In the genomic region with DNA sequence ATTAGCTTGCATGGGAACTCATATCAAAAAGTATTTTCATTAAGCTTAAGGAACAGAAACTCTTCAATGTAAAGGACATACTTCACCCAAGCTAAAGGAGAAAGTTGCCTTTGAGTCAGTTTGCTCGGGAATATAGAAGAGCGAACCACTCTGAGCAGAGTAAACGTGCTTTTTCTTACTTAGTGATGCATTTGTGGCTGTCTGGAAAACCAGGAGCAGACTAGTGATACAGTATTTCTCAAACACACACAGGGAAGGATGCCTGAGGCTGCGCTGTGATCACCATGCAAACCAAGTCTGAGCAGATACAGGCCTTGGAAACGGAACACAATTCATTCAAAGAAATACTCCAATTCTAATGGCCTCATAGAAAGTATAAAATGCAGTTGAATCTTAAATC, we compare ENCODE assay signal across 30 cellular contexts.
A peak's percentile ranks its signal among the peaks of the same experiment; 100 is the strongest.
DNase-seq lines count a peak whose midpoint lies in the region; ATAC-seq and TF ChIP-seq lines count a peak whose summit lies in the region.
"Had no signal": no experiment of that assay in that cellular context is flagged by ENCODE, and none has a peak within 500 bp of the region (broad histone marks: within the 10 kb centered on the region; RNA-seq: fewer than 3 reads in every experiment).

No MANE protein-coding gene starts in this region.

- no peak overlapping the region for H3K27ac Mint-ChIP-seq in T-helper 17 cell
- H3K27ac Mint-ChIP-seq: activated naive CD8-positive, alpha-beta T cell treated with anti-CD3 and anti-CD28 coated beads, Interleukin-2, amount 10 ng/mL, durations not matched to agents 7 days and 5 days; memory B cell; neural progenitor cell; stimulated activated naive B cell treated with anti-CD40 and anti-IgM and Interleukin-4, amounts not matched to agents 10 μg/mL and 1 μg/mL and 100 μg/mL, for 72 hours had no signal

- no peaks in the 10 kb centered on the region for H3K27me3 ChIP-seq in BE2C
- H3K27me3 ChIP-seq: neural progenitor cell, sigmoid colon, upper lobe of right lung had no signal

- no peaks in the 10 kb centered on the region for H3K4me1 Mint-ChIP-seq in T-helper 17 cell
- H3K4me1 Mint-ChIP-seq: activated naive CD8-positive, alpha-beta T cell treated with anti-CD3 and anti-CD28 coated beads, Interleukin-2, amount 10 ng/mL, durations not matched to agents 7 days and 5 days; memory B cell; stimulated activated naive B cell treated with anti-CD40 and anti-IgM and Interleukin-4, amounts not matched to agents 10 μg/mL and 1 μg/mL and 100 μg/mL, for 72 hours had no signal

- no peak overlapping the region for H3K4me3 ChIP-seq in BE2C (ENCODE audit: low read depth, low read length)
- no peak overlapping the region for H3K4me3 ChIP-seq in astrocyte of the spinal cord (ENCODE audit: low read depth, low read length)
- H3K4me3 ChIP-seq in fibroblast of the aortic adventitia (ENCODE audit: low read depth, low read length), result no peak overlapping the region
- H3K4me3 ChIP-seq: neural progenitor cell, sigmoid colon, upper lobe of right lung had no signal

- no peaks in the 10 kb centered on the region for H3K36me3 Mint-ChIP-seq in T-helper 17 cell (ENCODE audit: low read depth)
- H3K36me3 Mint-ChIP-seq: activated naive CD8-positive, alpha-beta T cell treated with anti-CD3 and anti-CD28 coated beads, Interleukin-2, amount 10 ng/mL, durations not matched to agents 7 days and 5 days; memory B cell; neural progenitor cell; stimulated activated naive B cell treated with anti-CD40 and anti-IgM and Interleukin-4, amounts not matched to agents 10 μg/mL and 1 μg/mL and 100 μg/mL, for 72 hours had no signal

- DNase-seq in BE2C, result peak; percentile 19
- peak; percentile 15 for DNase-seq in LHCN-M2 (ENCODE audit: low read depth)
- peak; percentile 68 for DNase-seq in astrocyte of the spinal cord (ENCODE audit: low read depth, low spot score)
- peak; percentile 20 for DNase-seq in fibroblast of the aortic adventitia (ENCODE audit: low read depth)
- DNase-seq in activated CD8-positive, alpha-beta memory T cell treated with anti-CD3 and anti-CD28 coated beads, Interleukin-2, amount 50 U/mL, for 4 hours, result no peak
- DNase-seq in T-helper 17 cell, result no peak
- DNase-seq: activated CD4-positive, alpha-beta T cell treated with anti-CD3 and anti-CD28 coated beads, Interleukin-2, amount 50 U/mL, for 48 hours; activated CD4-positive, CD25-positive, alpha-beta regulatory T cell; activated effector memory CD4-positive, alpha-beta T cell treated with Interleukin-2 at 50 U/mL for 16 hours; activated naive CD8-positive, alpha-beta T cell treated with anti-CD3 and anti-CD28 coated beads, Interleukin-2, amount 10 ng/mL, durations not matched to agents 7 days and 5 days; Caco-2; DMS79 treated with DMSO at 0.1 percent for 48 hours; HCEC 1CT; KG1; left cardiac atrium; NCI-H1436; NCI-H2107; NCI-H510A treated with DMSO at 0.1 percent for 48 hours; NK-92 treated with Interleukin-12 subunit alpha and Interleukin-12 subunit beta, amount 100 ng/mL, for 24 hours; PC-3; Right ventricle myocardium superior; sigmoid colon; stimulated activated CD4-positive, alpha-beta T cell treated with anti-CD3 and anti-CD28 coated beads, Interleukin-15, amount 100 ng/mL, for 24 hours; stimulated activated naive B cell treated with anti-CD40 and anti-IgM and Interleukin-4, amounts not matched to agents 10 μg/mL and 1 μg/mL and 100 μg/mL, for 72 hours; T1000; upper lobe of right lung had no signal

- in situ Hi-C loops in astrocyte of the spinal cord (cut with HindIII; ENCODE audit: low sequenced_read_pairs), result no loop called here

- TF ChIP-seq CTCF in BE2C (IDR thresholded peaks at IDR 0.05; ENCODE audit: low read depth, low read length) (no peak), astrocyte of the spinal cord (IDR thresholded peaks at IDR 0.05; ENCODE audit: low read depth, low read length) (no peak), fibroblast of the aortic adventitia (IDR thresholded peaks at IDR 0.05; ENCODE audit: insufficient read depth, low read length) (no peak)

- H3K4me3 Mint-ChIP-seq in T-helper 17 cell, result no peak overlapping the region
- H3K4me3 Mint-ChIP-seq: activated naive CD8-positive, alpha-beta T cell treated with anti-CD3 and anti-CD28 coated beads, Interleukin-2, amount 10 ng/mL, durations not matched to agents 7 days and 5 days; memory B cell; neural progenitor cell; stimulated activated naive B cell treated with anti-CD40 and anti-IgM and Interleukin-4, amounts not matched to agents 10 μg/mL and 1 μg/mL and 100 μg/mL, for 72 hours had no signal

- no peaks in the 10 kb centered on the region for H3K27me3 Mint-ChIP-seq in T-helper 17 cell
- H3K27me3 Mint-ChIP-seq: activated naive CD8-positive, alpha-beta T cell treated with anti-CD3 and anti-CD28 coated beads, Interleukin-2, amount 10 ng/mL, durations not matched to agents 7 days and 5 days; memory B cell; stimulated activated naive B cell treated with anti-CD40 and anti-IgM and Interleukin-4, amounts not matched to agents 10 μg/mL and 1 μg/mL and 100 μg/mL, for 72 hours had no signal

- H3K9me3 ChIP-seq in BE2C (no peaks in the 10 kb centered on the region; the same call in 1 of the 2 replicates), T-helper 17 cell (ENCODE audit: control insufficient read depth, low read length, poor library complexity, severe bottlenecking) (no peaks in the 10 kb centered on the region)
- H3K9me3 ChIP-seq: sigmoid colon, upper lobe of right lung had no signal

- ATAC-seq in GM19324 (IDR thresholded peaks at IDR 0.05; ENCODE audit: low FRiP score, unreplicated experiment), result no peak
- ATAC-seq in GM19328 (IDR thresholded peaks at IDR 0.05; ENCODE audit: unreplicated experiment), result no peak
- ATAC-seq in T-helper 17 cell, result no peak
- ATAC-seq: left cardiac atrium; PC-3; stimulated activated naive B cell treated with anti-CD40 and anti-IgM and Interleukin-4, amounts not matched to agents 10 μg/mL and 1 μg/mL and 100 μg/mL, for 72 hours; upper lobe of right lung had no signal

- H3K4me1 ChIP-seq in BE2C, result no peaks in the 10 kb centered on the region
- H3K4me1 ChIP-seq: Caco-2, neural progenitor cell, sigmoid colon, upper lobe of right lung had no signal

- no peaks in the 10 kb centered on the region for H3K36me3 ChIP-seq in BE2C
- H3K36me3 ChIP-seq: sigmoid colon, upper lobe of right lung had no signal

Comparison
In these comparisons a context has a peak if more than half of its experiments do, and no peak if none do; other contexts are left out.
1. DNase-seq: peak in BE2C (single experiment), LHCN-M2 (single experiment), astrocyte of the spinal cord (single experiment) and fibroblast of the aortic adventitia (single experiment); none in activated CD8-positive, alpha-beta memory T cell treated with anti-CD3 and anti-CD28 coated beads, Interleukin-2, amount 50 U/mL, for 4 hours (single experiment) and T-helper 17 cell (0 of 3).